ENCODE assay signal across 9 cellular contexts in the genomic region with DNA sequence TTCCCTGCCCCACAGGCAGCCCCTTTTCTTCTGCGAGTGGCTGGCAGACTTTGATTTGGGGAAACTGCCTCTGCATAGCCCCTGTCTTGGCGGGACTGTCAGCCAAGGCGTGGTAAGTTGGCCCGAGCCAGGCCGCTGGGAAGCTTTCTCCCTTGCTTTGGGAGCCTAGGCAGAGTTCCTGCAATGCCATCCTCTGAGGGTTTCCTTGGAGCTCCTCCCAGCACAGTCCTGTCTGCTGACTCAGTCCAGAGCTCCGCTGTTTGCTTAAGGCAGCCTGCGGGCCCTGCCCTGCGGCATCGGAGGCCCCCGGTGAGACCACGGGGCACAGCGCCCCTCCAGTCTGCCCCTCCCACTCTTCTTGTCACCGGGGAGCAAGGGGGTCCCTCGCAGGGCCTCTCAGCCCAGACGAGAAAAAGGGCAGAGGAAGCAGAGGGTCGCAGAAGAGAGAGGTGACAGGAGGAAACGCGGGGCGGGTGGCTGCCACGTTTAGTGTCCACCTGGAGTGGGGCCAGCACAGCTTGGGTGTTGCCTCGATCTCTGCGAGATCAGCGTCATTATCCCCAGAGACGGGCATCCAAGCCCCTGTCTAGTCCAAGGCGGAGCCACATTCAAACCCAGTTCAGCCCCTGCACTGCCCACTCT. TPM values are rescaled to one million over a fixed set of nuclear protein-coding genes. Genes with fewer than 3 reads are reported as not detected.
A peak's percentile ranks its signal among the peaks of the same experiment; 100 is the strongest.
DNase-seq lines count a peak whose midpoint lies in the region; ATAC-seq, FAIRE-seq and TF ChIP-seq lines count a peak whose summit lies in the region.
"Had no signal": no experiment of that assay in that cellular context is flagged by ENCODE, and none has a peak within 500 bp of the region (broad histone marks: within the 10 kb centered on the region; RNA-seq: fewer than 3 reads in every experiment).

No MANE protein-coding gene starts in this region.

- H3K27me3 Mint-ChIP-seq in chondrocyte (ENCODE audit: low read depth), result no peaks in the 10 kb centered on the region
- peaks cover 11% of the 10 kb centered on the region for H3K27me3 Mint-ChIP-seq in activated T-helper 2 cell treated with anti-CD3 and anti-CD28 coated beads, Interferon-gamma antibody, Interleukin-2, Interleukin-4, amounts not matched to agents 10 μg/mL and 5 μg/mL and 100 μg/mL, durations not matched to agents 14 hours and 24 hours and 36 hours (ENCODE audit: low read depth)

- peaks cover 36% of the 10 kb centered on the region for H3K4me1 ChIP-seq in lower lobe of right lung

- TF ChIP-seq CTCF in chondrocyte (IDR thresholded peaks at IDR 0.05) (no peak), lower lobe of right lung (IDR thresholded peaks at IDR 0.05) (no peak)

- H3K27ac ChIP-seq in lower lobe of right lung, result peak overlapping the region; percentile 71
- H3K27ac ChIP-seq: SK-N-MC had no signal

- H3K4me3 Mint-ChIP-seq in chondrocyte (ENCODE audit: unreplicated experiment), result peak overlapping the region; percentile 38
- no peak overlapping the region for H3K4me3 Mint-ChIP-seq in activated T-helper 2 cell treated with anti-CD3 and anti-CD28 coated beads, Interferon-gamma antibody, Interleukin-2, Interleukin-4, amounts not matched to agents 10 μg/mL and 5 μg/mL and 100 μg/mL, durations not matched to agents 14 hours and 24 hours and 36 hours (ENCODE audit: low read depth)

- H3K36me3 ChIP-seq in lower lobe of right lung, result no peaks in the 10 kb centered on the region

- H3K9me3 Mint-ChIP-seq in chondrocyte (ENCODE audit: low read depth), result no peaks in the 10 kb centered on the region
- no peaks in the 10 kb centered on the region for H3K9me3 Mint-ChIP-seq in activated T-helper 2 cell treated with anti-CD3 and anti-CD28 coated beads, Interferon-gamma antibody, Interleukin-2, Interleukin-4, amounts not matched to agents 10 μg/mL and 5 μg/mL and 100 μg/mL, durations not matched to agents 14 hours and 24 hours and 36 hours

- H3K9me3 ChIP-seq in lower lobe of right lung, result no peaks in the 10 kb centered on the region

- DNase-seq in 8988T (peak; percentile 84), HTR-8/SVneo (ENCODE audit: insufficient read length, low spot score) (peak; percentile 77), chondrocyte (ENCODE audit: low spot score) (no peak), lower lobe of right lung (peak; percentile 57), superior temporal gyrus (ENCODE audit: extremely low spot score) (no peak)
- DNase-seq in activated T-helper 2 cell treated with anti-CD3 and anti-CD28 coated beads, Interferon-gamma antibody, Interleukin-2, Interleukin-4, amounts not matched to agents 10 μg/mL and 5 μg/mL and 100 μg/mL, durations not matched to agents 14 hours and 24 hours and 36 hours (ENCODE audit: low spot score), result no peak
- DNase-seq in stimulated activated CD4-positive, alpha-beta T cell treated with anti-CD3 and anti-CD28 coated beads, Interleukin-4, amount 100 ng/mL, for 4 hours, result no peak

- H3K4me3 ChIP-seq in lower lobe of right lung, result no peak overlapping the region
- H3K4me3 ChIP-seq: SK-N-MC had no signal

- H3K27me3 ChIP-seq in lower lobe of right lung (ENCODE audit: low read depth), result no peaks in the 10 kb centered on the region

- FAIRE-seq in HTR-8/SVneo (lab: Jason Lieb, UNC), result no peak

- no peaks in the 10 kb centered on the region for H3K36me3 Mint-ChIP-seq in chondrocyte (ENCODE audit: low read depth)
- no peaks in the 10 kb centered on the region for H3K36me3 Mint-ChIP-seq in activated T-helper 2 cell treated with anti-CD3 and anti-CD28 coated beads, Interferon-gamma antibody, Interleukin-2, Interleukin-4, amounts not matched to agents 10 μg/mL and 5 μg/mL and 100 μg/mL, durations not matched to agents 14 hours and 24 hours and 36 hours (ENCODE audit: low read depth)

- H3K27ac Mint-ChIP-seq in chondrocyte (ENCODE audit: unreplicated experiment), result no peak overlapping the region
- no peak overlapping the region for H3K27ac Mint-ChIP-seq in activated T-helper 2 cell treated with anti-CD3 and anti-CD28 coated beads, Interferon-gamma antibody, Interleukin-2, Interleukin-4, amounts not matched to agents 10 μg/mL and 5 μg/mL and 100 μg/mL, durations not matched to agents 14 hours and 24 hours and 36 hours

- peaks cover 34% of the 10 kb centered on the region for H3K4me1 Mint-ChIP-seq in chondrocyte (ENCODE audit: low read depth)
- H3K4me1 Mint-ChIP-seq in activated T-helper 2 cell treated with anti-CD3 and anti-CD28 coated beads, Interferon-gamma antibody, Interleukin-2, Interleukin-4, amounts not matched to agents 10 μg/mL and 5 μg/mL and 100 μg/mL, durations not matched to agents 14 hours and 24 hours and 36 hours (ENCODE audit: low read depth), result peaks cover 3% of the 10 kb centered on the region

- peak; percentile 63 to 77 for ATAC-seq in lower lobe of right lung
- no peak for ATAC-seq in GM19328 (IDR thresholded peaks at IDR 0.05; ENCODE audit: unreplicated experiment)

- intact Hi-C loops in lower lobe of right lung (cut with DNase I), result no loop called here
- intact Hi-C loops in activated T-helper 2 cell treated with anti-CD3 and anti-CD28 coated beads, Interferon-gamma antibody, Interleukin-2, Interleukin-4, amounts not matched to agents 10 μg/mL and 5 μg/mL and 100 μg/mL, durations not matched to agents 14 hours and 24 hours and 36 hours (cut with micrococcal nuclease), result no loop called here

RNA-seq across cellular contexts. Expression of a gene that starts 58.9 kb away (rescaled TPM):
- total RNA-seq in chondrocyte (26.1 to 43.8 TPM (median 42.8 TPM) in 3 replicates), lower lobe of right lung (36.5 TPM)
- total RNA-seq in activated T-helper 2 cell treated with anti-CD3 and anti-CD28 coated beads, Interferon-gamma antibody, Interleukin-2, Interleukin-4, amounts not matched to agents 10 μg/mL and 5 μg/mL and 100 μg/mL, durations not matched to agents 14 hours and 24 hours and 36 hours, result 0.07 TPM in 1 of 2 replicates, not detected in the other

Comparison
In these comparisons a context has a peak if more than half of its experiments do, and no peak if none do; other contexts are left out.
1. DNase-seq: peak in 8988T (single experiment), HTR-8/SVneo (single experiment) and lower lobe of right lung (single experiment); none in chondrocyte (single experiment), activated T-helper 2 cell treated with anti-CD3 and anti-CD28 coated beads, Interferon-gamma antibody, Interleukin-2, Interleukin-4, amounts not matched to agents 10 μg/mL and 5 μg/mL and 100 μg/mL, durations not matched to agents 14 hours and 24 hours and 36 hours (single experiment), stimulated activated CD4-positive, alpha-beta T cell treated with anti-CD3 and anti-CD28 coated beads, Interleukin-4, amount 100 ng/mL, for 4 hours (0 of 2) and superior temporal gyrus (single experiment).
2. RNA of a gene that starts 58.9 kb away (total RNA-seq): 26.1 to 43.8 TPM in chondrocyte and 36.5 TPM in lower lobe of right lung (single experiment); 0.07 TPM in activated T-helper 2 cell treated with anti-CD3 and anti-CD28 coated beads, Interferon-gamma antibody, Interleukin-2, Interleukin-4, amounts not matched to agents 10 μg/mL and 5 μg/mL and 100 μg/mL, durations not matched to agents 14 hours and 24 hours and 36 hours; every median in the first group is over 10 times any median in the second.